Comparison of ENCODE assay signal across 10 cellular contexts in the genomic region with DNA sequence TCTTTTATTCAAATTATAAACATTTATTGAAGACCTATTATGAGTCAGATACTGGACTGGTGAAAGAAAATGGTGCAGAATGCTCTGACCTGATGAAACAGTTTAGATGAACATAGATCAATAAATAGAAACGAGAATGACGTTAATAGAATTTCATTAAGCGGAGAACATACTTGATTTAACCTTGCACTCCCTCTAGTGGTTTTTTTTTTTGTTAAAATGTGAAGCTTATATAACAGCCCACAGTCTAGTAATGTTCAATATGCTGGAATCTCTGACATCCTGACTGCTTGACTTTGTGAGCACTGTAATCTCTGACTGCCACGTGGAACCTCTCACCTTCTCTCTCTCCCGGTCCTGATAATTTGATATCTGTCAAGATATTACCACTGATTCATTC.
DNase-seq lines count a peak whose midpoint lies in the region; ATAC-seq and TF ChIP-seq lines count a peak whose summit lies in the region.
"Had no signal": no experiment of that assay in that cellular context is flagged by ENCODE, and none has a peak within 500 bp of the region (broad histone marks: within the 10 kb centered on the region; RNA-seq: fewer than 3 reads in every experiment).

No MANE protein-coding gene starts in this region.

- no peak overlapping the region for H3K4me3 ChIP-seq in tibial artery

- ATAC-seq in GM18861 (IDR thresholded peaks at IDR 0.05; ENCODE audit: unreplicated experiment) (no peak), GM18505 (IDR thresholded peaks at IDR 0.05; ENCODE audit: unreplicated experiment) (no peak)
- ATAC-seq: CD8-positive, alpha-beta T cell had no signal

- TF ChIP-seq CTCF in RWPE1 (conservative IDR thresholded peaks at IDR 0.05; ENCODE audit: low read depth) (0 out of 2 replicates have a peak, but pooled peaks have one; percentile 12), tibial artery (IDR thresholded peaks at IDR 0.05) (peak; percentile 24 to 27)

- H3K27ac ChIP-seq in RWPE1 (no peak overlapping the region), tibial artery (peak overlapping the region in 1 of 2 donors; percentile 30)

- H3K4me1 ChIP-seq in tibial artery, result peaks cover 0 to 13% (median 0%) of the 10 kb centered on the region in 4 donors

- no peak for TF ChIP-seq POLR2A in GM18505 (IDR thresholded peaks at IDR 0.05; ENCODE audit: borderline replicate concordance, extremely low read depth, insufficient read depth, insufficient read length)

- DNase-seq in NCI-H82 (lab: John Stamatoyannopoulos, UW) (peak; percentile 19), NCI-H82 treated with DMSO at 0.1 percent for 48 hours (lab: John Stamatoyannopoulos, UW; ENCODE audit: unreplicated experiment) (no peak), RWPE1 (ENCODE audit: low spot score) (peak; percentile 1), germinal center (ENCODE audit: low spot score) (peak; percentile 1), tibial artery (no peak), activated gamma-delta T cell treated with Interleukin-2 at 50 U/mL for 16 hours (no peak)
- DNase-seq: activated naive CD8-positive, alpha-beta T cell treated with anti-CD3 and anti-CD28 coated beads, Interleukin-2, amount 10 ng/mL, durations not matched to agents 7 days and 5 days; CD8-positive, alpha-beta T cell had no signal

- CTCF ChIA-PET in RWPE1 (lab: Yijun Ruan, JAX), result interaction anchor here (0.6 kb wide), 1 partner anchor 264 kb away, joined by 4 read pairs; no protein-coding TSS in a partner anchor

- no peaks in the 10 kb centered on the region for H3K36me3 ChIP-seq in tibial artery

- no peaks in the 10 kb centered on the region for H3K27me3 ChIP-seq in tibial artery

- no peaks in the 10 kb centered on the region for H3K9me3 ChIP-seq in tibial artery

- POLR2A ChIA-PET in RWPE1 (lab: Yijun Ruan, JAX; ENCODE audit: low non-redundant PET), result no interaction called here

- intact Hi-C loops in tibial artery (cut with DNase I; ENCODE audit: low total_unique reads), result loop anchor here (10.0 kb wide), 1 partner anchor 236 kb away; the partner anchor contains the start of gene CITED1

Comparison
In these comparisons a context has a peak if more than half of its experiments do, and no peak if none do; other contexts are left out.
1. DNase-seq: peak in NCI-H82 (single experiment), RWPE1 (single experiment) and germinal center (single experiment); none in NCI-H82 treated with DMSO at 0.1 percent for 48 hours (single experiment), tibial artery (0 of 2) and activated gamma-delta T cell treated with Interleukin-2 at 50 U/mL for 16 hours (single experiment).